ENCODE assay signal across 1 cellular context in the genomic region with DNA sequence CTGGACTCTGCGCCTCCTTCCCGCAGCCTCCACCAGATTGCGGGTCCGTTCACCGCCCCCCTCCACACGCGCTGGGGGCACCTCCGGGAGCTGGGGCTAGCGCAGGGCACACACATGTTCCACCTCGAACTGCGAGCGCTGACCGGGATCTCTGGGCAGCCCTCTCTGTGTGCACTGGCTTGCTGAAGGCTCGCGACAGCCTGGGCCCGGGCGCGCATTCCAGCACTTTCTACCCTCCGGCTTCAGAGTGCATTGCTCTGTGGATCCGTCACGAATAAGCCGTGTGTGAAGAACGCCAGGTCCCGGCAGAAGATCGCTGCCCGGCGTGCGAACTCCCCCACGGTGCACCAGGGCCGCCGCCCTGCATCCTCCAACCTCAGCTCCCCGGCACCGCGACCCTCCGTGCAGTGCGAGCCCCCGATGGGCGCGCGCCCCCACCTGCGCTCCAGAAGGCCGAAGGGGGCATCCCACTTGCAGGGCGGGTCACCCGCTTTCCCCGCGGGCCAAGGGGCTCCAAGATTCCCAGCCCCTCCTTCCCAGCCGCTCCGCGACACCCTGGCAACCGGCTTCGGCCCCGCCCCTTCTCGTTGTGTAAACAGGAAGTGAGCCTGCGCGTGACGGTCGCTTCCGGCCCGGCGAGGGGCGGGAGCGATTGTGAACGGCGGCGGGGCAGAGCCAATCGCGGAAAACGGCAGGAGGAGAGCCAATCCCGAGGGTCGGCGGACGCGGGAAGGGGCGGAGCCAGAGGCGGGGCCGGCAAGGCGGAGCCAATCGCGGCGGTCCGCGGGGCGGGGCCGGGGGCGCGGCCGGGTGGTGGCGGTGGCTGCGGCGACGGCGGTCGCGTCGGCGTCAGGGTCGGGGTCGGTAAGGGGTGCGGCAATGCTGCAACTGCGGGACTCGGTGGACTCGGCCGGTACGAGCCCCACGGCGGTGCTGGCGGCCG.
TF ChIP-seq lines count a peak whose summit lies in the region.

A gene (plus strand): TSS at position 822 of the 943 bp plus-strand sequence. CDS start 58 bp downstream, at position 880.

TF ChIP-seq in HEK293, 187 proteins besides CTCF, POLR2A, EP300 and RAD21 (continued from another document and continues in another):
- TF ChIP-seq ZBTB7A (tag by site-specific recombination; IDR thresholded peaks at IDR 0.05; ENCODE audit: low read depth) (peak; percentile 76; the same call in 1 of the 2 replicates), SP2 (tag by site-specific recombination; IDR thresholded peaks at IDR 0.05) (peak; percentile 98), ZNF184 (tag by site-specific recombination; IDR thresholded peaks at IDR 0.05) (no peak), ZNF404 (tag by site-specific recombination; IDR thresholded peaks at IDR 0.05) (no peak), ZNF585B (tag by site-specific recombination; IDR thresholded peaks at IDR 0.05) (no peak), ZNF394 (tag by site-specific recombination; IDR thresholded peaks at IDR 0.05; ENCODE audit: borderline replicate concordance) (no peak), ZNF2 (tag by site-specific recombination; IDR thresholded peaks at IDR 0.05) (no peak), ZNF202 (tag by site-specific recombination; IDR thresholded peaks at IDR 0.05; ENCODE audit: borderline replicate concordance) (no peak), ZNF677 (tag by site-specific recombination; IDR thresholded peaks at IDR 0.05) (no peak), YY1 (tag by site-specific recombination; IDR thresholded peaks at IDR 0.05) (no peak), ZNF239 (tag by site-specific recombination; IDR thresholded peaks at IDR 0.05) (no peak), ZNF214 (tag by site-specific recombination; IDR thresholded peaks at IDR 0.05; ENCODE audit: borderline replicate concordance) (no peak), HOXA7 (CRISPR knock-in tag; IDR thresholded peaks at IDR 0.05; ENCODE audit: borderline replicate concordance) (no peak), ZNF140 (tag by site-specific recombination; IDR thresholded peaks at IDR 0.05) (no peak), GLI2 (tag by site-specific recombination; IDR thresholded peaks at IDR 0.05; ENCODE audit: borderline replicate concordance, low read depth) (no peak), TCF7L2 (IDR thresholded peaks at IDR 0.05; ENCODE audit: borderline replicate concordance, low read depth, low read length) (no peak), ZNF560 (tag by site-specific recombination; IDR thresholded peaks at IDR 0.05; ENCODE audit: borderline replicate concordance) (no peak), ZNF112 (tag by site-specific recombination; IDR thresholded peaks at IDR 0.05) (no peak), ZNF510 (tag by site-specific recombination; IDR thresholded peaks at IDR 0.05; ENCODE audit: insufficient replicate concordance) (no peak), ZNF843 (tag by site-specific recombination; IDR thresholded peaks at IDR 0.05) (no peak), ZNF221 (tag by site-specific recombination; IDR thresholded peaks at IDR 0.05; ENCODE audit: borderline replicate concordance) (no peak), ZNF600 (tag by site-specific recombination; IDR thresholded peaks at IDR 0.05) (peak; percentile 65; the same call in 1 of the 2 replicates), SALL2 (tag by site-specific recombination; IDR thresholded peaks at IDR 0.05; ENCODE audit: borderline replicate concordance) (no peak), ZNF707 (tag by site-specific recombination; IDR thresholded peaks at IDR 0.05) (no peak)
- TF ChIP-seq, protein P1, sequence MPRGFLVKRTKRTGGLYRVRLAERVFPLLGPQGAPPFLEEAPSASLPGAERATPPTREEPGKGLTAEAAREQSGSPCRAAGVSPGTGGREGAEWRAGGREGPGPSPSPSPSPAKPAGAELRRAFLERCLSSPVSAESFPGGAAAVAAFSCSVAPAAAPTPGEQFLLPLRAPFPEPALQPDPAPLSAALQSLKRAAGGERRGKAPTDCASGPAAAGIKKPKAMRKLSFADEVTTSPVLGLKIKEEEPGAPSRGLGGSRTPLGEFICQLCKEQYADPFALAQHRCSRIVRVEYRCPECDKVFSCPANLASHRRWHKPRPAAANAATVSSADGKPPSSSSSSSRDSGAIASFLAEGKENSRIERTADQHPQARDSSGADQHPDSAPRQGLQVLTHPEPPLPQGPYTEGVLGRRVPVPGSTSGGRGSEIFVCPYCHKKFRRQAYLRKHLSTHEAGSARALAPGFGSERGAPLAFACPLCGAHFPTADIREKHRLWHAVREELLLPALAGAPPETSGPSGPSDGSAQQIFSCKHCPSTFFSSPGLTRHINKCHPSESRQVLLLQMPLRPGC (tag by site-specific recombination; IDR thresholded peaks at IDR 0.05) = no peak
- TF ChIP-seq, protein P2, sequence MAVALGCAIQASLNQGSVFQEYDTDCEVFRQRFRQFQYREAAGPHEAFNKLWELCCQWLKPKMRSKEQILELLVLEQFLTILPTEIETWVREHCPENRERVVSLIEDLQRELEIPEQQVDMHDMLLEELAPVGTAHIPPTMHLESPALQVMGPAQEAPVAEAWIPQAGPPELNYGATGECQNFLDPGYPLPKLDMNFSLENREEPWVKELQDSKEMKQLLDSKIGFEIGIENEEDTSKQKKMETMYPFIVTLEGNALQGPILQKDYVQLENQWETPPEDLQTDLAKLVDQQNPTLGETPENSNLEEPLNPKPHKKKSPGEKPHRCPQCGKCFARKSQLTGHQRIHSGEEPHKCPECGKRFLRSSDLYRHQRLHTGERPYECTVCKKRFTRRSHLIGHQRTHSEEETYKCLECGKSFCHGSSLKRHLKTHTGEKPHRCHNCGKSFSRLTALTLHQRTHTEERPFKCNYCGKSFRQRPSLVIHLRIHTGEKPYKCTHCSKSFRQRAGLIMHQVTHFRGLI (tag by site-specific recombination; IDR thresholded peaks at IDR 0.05) = no peak
- TF ChIP-seq, protein P3, sequence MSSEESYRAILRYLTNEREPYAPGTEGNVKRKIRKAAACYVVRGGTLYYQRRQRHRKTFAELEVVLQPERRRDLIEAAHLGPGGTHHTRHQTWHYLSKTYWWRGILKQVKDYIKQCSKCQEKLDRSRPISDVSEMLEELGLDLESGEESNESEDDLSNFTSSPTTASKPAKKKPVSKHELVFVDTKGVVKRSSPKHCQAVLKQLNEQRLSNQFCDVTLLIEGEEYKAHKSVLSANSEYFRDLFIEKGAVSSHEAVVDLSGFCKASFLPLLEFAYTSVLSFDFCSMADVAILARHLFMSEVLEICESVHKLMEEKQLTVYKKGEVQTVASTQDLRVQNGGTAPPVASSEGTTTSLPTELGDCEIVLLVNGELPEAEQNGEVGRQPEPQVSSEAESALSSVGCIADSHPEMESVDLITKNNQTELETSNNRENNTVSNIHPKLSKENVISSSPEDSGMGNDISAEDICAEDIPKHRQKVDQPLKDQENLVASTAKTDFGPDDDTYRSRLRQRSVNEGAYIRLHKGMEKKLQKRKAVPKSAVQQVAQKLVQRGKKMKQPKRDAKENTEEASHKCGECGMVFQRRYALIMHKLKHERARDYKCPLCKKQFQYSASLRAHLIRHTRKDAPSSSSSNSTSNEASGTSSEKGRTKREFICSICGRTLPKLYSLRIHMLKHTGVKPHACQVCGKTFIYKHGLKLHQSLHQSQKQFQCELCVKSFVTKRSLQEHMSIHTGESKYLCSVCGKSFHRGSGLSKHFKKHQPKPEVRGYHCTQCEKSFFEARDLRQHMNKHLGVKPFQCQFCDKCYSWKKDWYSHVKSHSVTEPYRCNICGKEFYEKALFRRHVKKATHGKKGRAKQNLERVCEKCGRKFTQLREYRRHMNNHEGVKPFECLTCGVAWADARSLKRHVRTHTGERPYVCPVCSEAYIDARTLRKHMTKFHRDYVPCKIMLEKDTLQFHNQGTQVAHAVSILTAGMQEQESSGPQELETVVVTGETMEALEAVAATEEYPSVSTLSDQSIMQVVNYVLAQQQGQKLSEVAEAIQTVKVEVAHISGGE (tag by site-specific recombination; conservative IDR thresholded peaks at IDR 0.05; ENCODE audit: low read depth) = peak; percentile 62
- TF ChIP-seq, protein P4, sequence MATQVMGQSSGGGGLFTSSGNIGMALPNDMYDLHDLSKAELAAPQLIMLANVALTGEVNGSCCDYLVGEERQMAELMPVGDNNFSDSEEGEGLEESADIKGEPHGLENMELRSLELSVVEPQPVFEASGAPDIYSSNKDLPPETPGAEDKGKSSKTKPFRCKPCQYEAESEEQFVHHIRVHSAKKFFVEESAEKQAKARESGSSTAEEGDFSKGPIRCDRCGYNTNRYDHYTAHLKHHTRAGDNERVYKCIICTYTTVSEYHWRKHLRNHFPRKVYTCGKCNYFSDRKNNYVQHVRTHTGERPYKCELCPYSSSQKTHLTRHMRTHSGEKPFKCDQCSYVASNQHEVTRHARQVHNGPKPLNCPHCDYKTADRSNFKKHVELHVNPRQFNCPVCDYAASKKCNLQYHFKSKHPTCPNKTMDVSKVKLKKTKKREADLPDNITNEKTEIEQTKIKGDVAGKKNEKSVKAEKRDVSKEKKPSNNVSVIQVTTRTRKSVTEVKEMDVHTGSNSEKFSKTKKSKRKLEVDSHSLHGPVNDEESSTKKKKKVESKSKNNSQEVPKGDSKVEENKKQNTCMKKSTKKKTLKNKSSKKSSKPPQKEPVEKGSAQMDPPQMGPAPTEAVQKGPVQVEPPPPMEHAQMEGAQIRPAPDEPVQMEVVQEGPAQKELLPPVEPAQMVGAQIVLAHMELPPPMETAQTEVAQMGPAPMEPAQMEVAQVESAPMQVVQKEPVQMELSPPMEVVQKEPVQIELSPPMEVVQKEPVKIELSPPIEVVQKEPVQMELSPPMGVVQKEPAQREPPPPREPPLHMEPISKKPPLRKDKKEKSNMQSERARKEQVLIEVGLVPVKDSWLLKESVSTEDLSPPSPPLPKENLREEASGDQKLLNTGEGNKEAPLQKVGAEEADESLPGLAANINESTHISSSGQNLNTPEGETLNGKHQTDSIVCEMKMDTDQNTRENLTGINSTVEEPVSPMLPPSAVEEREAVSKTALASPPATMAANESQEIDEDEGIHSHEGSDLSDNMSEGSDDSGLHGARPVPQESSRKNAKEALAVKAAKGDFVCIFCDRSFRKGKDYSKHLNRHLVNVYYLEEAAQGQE (tag by site-specific recombination; IDR thresholded peaks at IDR 0.05) = no peak
- TF ChIP-seq, protein P5, sequence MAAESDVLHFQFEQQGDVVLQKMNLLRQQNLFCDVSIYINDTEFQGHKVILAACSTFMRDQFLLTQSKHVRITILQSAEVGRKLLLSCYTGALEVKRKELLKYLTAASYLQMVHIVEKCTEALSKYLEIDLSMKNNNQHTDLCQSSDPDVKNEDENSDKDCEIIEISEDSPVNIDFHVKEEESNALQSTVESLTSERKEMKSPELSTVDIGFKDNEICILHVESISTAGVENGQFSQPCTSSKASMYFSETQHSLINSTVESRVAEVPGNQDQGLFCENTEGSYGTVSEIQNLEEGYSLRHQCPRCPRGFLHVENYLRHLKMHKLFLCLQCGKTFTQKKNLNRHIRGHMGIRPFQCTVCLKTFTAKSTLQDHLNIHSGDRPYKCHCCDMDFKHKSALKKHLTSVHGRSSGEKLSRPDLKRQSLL (tag by site-specific recombination; IDR thresholded peaks at IDR 0.05) = no peak
- TF ChIP-seq, protein P6, sequence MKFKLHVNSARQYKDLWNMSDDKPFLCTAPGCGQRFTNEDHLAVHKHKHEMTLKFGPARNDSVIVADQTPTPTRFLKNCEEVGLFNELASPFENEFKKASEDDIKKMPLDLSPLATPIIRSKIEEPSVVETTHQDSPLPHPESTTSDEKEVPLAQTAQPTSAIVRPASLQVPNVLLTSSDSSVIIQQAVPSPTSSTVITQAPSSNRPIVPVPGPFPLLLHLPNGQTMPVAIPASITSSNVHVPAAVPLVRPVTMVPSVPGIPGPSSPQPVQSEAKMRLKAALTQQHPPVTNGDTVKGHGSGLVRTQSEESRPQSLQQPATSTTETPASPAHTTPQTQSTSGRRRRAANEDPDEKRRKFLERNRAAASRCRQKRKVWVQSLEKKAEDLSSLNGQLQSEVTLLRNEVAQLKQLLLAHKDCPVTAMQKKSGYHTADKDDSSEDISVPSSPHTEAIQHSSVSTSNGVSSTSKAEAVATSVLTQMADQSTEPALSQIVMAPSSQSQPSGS (tag by site-specific recombination; IDR thresholded peaks at IDR 0.05; ENCODE audit: low read depth) = no peak
- TF ChIP-seq, protein P7, sequence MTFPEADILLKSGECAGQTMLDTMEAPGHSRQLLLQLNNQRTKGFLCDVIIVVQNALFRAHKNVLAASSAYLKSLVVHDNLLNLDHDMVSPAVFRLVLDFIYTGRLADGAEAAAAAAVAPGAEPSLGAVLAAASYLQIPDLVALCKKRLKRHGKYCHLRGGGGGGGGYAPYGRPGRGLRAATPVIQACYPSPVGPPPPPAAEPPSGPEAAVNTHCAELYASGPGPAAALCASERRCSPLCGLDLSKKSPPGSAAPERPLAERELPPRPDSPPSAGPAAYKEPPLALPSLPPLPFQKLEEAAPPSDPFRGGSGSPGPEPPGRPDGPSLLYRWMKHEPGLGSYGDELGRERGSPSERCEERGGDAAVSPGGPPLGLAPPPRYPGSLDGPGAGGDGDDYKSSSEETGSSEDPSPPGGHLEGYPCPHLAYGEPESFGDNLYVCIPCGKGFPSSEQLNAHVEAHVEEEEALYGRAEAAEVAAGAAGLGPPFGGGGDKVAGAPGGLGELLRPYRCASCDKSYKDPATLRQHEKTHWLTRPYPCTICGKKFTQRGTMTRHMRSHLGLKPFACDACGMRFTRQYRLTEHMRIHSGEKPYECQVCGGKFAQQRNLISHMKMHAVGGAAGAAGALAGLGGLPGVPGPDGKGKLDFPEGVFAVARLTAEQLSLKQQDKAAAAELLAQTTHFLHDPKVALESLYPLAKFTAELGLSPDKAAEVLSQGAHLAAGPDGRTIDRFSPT (tag by site-specific recombination; IDR thresholded peaks at IDR 0.05) = no peak
- TF ChIP-seq, protein P8, sequence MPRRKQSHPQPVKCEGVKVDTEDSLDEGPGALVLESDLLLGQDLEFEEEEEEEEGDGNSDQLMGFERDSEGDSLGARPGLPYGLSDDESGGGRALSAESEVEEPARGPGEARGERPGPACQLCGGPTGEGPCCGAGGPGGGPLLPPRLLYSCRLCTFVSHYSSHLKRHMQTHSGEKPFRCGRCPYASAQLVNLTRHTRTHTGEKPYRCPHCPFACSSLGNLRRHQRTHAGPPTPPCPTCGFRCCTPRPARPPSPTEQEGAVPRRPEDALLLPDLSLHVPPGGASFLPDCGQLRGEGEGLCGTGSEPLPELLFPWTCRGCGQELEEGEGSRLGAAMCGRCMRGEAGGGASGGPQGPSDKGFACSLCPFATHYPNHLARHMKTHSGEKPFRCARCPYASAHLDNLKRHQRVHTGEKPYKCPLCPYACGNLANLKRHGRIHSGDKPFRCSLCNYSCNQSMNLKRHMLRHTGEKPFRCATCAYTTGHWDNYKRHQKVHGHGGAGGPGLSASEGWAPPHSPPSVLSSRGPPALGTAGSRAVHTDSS (tag by site-specific recombination; IDR thresholded peaks at IDR 0.05) = no peak
